1 cellular context compared by ENCODE assay signal in genomic region chrX:77779695-77780094, GRCh38.
TF ChIP-seq lines count a peak whose summit lies in the region.

No MANE protein-coding gene starts in this region.

TF ChIP-seq in GM12878, 131 proteins besides CTCF, POLR2A, EP300 and RAD21 (continued from another document):
- TF ChIP-seq CUX1 (IDR thresholded peaks at IDR 0.05; ENCODE audit: insufficient replicate concordance, low read depth, low read length) (no peak), ESRRA (IDR thresholded peaks at IDR 0.05; ENCODE audit: low read length) (no peak), PBX3 (IDR thresholded peaks at IDR 0.05; ENCODE audit: insufficient replicate concordance, low read depth, low read length) (no peak), PAX5 (IDR thresholded peaks at IDR 0.05; ENCODE audit: borderline replicate concordance, low read depth, low read length) (no peak), PKNOX1 (IDR thresholded peaks at IDR 0.05) (no peak), RELB (IDR thresholded peaks at IDR 0.05; ENCODE audit: low read depth) (no peak), ZNF274 (IDR thresholded peaks at IDR 0.05; ENCODE audit: insufficient read depth, insufficient read length) (no peak), ZZZ3 (IDR thresholded peaks at IDR 0.05; ENCODE audit: control insufficient read depth, insufficient read length, low read depth) (no peak), STAT1 (conservative IDR thresholded peaks at IDR 0.05) (no peak), CREB1 (IDR thresholded peaks at IDR 0.05; ENCODE audit: low read depth) (no peak), MLLT1 (IDR thresholded peaks at IDR 0.05) (no peak), NFIC (IDR thresholded peaks at IDR 0.05; ENCODE audit: low read depth, low read length) (no peak), ATF2 (IDR thresholded peaks at IDR 0.05; ENCODE audit: low read length) (no peak), ZBTB4 (CRISPR knock-in tag; IDR thresholded peaks at IDR 0.05) (no peak), NKRF (conservative IDR thresholded peaks at IDR 0.05) (no peak), E2F8 (IDR thresholded peaks at IDR 0.05; ENCODE audit: low read depth, partially characterized antibody) (no peak)
